1 cellular context compared by ENCODE assay signal in the genomic region with DNA sequence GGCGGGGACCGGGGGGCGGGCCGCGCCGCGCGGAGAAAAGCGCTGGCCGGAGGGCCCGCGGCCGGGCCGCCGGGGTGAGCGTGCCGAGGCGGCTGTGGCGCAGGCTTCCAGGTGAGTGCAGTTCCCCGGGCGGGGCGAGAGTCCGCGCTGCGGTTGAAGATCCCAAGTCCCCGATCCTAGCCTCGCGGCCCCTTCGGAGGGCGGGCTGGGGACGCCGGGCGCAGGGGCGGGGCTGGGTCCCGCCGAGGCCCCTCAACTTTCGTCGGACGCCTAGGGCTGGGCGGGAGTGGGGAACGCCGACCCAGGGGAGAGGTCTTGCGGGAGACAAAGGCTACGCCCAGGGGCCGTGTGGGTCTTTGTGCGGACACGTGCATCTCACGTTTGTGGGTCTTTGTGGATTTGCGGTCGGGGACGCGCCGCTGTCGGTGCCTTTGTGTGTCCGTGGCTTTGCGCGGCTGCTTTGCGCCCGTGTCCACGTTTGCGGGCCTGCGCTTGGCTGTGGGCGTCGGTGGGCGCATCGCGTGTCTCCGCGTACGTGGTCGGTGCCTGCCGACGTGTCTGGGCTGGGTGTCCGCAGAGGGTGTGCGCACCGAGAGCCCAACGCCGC.
TF ChIP-seq lines count a peak whose summit lies in the region.

A gene with protein sequence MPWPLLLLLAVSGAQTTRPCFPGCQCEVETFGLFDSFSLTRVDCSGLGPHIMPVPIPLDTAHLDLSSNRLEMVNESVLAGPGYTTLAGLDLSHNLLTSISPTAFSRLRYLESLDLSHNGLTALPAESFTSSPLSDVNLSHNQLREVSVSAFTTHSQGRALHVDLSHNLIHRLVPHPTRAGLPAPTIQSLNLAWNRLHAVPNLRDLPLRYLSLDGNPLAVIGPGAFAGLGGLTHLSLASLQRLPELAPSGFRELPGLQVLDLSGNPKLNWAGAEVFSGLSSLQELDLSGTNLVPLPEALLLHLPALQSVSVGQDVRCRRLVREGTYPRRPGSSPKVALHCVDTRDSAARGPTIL (plus strand): TSS at position 63 of the 607 bp plus-strand sequence. CDS start 12,261 bp downstream, outside the sequence.

TF ChIP-seq in HepG2, 621 proteins besides CTCF, POLR2A, EP300 and RAD21 (continued from another document and continues in another):
- TF ChIP-seq, protein P1, sequence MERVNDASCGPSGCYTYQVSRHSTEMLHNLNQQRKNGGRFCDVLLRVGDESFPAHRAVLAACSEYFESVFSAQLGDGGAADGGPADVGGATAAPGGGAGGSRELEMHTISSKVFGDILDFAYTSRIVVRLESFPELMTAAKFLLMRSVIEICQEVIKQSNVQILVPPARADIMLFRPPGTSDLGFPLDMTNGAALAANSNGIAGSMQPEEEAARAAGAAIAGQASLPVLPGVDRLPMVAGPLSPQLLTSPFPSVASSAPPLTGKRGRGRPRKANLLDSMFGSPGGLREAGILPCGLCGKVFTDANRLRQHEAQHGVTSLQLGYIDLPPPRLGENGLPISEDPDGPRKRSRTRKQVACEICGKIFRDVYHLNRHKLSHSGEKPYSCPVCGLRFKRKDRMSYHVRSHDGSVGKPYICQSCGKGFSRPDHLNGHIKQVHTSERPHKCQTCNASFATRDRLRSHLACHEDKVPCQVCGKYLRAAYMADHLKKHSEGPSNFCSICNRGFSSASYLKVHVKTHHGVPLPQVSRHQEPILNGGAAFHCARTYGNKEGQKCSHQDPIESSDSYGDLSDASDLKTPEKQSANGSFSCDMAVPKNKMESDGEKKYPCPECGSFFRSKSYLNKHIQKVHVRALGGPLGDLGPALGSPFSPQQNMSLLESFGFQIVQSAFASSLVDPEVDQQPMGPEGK (CRISPR knock-in tag; IDR thresholded peaks at IDR 0.05), result no peak
- TF ChIP-seq, protein P2, sequence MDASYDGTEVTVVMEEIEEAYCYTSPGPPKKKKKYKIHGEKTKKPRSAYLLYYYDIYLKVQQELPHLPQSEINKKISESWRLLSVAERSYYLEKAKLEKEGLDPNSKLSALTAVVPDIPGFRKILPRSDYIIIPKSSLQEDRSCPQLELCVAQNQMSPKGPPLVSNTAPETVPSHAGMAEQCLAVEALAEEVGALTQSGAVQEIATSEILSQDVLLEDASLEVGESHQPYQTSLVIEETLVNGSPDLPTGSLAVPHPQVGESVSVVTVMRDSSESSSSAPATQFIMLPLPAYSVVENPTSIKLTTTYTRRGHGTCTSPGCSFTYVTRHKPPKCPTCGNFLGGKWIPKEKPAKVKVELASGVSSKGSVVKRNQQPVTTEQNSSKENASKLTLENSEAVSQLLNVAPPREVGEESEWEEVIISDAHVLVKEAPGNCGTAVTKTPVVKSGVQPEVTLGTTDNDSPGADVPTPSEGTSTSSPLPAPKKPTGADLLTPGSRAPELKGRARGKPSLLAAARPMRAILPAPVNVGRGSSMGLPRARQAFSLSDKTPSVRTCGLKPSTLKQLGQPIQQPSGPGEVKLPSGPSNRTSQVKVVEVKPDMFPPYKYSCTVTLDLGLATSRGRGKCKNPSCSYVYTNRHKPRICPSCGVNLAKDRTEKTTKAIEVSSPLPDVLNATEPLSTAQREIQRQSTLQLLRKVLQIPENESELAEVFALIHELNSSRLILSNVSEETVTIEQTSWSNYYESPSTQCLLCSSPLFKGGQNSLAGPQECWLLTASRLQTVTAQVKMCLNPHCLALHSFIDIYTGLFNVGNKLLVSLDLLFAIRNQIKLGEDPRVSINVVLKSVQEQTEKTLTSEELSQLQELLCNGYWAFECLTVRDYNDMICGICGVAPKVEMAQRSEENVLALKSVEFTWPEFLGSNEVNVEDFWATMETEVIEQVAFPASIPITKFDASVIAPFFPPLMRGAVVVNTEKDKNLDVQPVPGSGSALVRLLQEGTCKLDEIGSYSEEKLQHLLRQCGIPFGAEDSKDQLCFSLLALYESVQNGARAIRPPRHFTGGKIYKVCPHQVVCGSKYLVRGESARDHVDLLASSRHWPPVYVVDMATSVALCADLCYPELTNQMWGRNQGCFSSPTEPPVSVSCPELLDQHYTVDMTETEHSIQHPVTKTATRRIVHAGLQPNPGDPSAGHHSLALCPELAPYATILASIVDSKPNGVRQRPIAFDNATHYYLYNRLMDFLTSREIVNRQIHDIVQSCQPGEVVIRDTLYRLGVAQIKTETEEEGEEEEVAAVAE (CRISPR knock-in tag; IDR thresholded peaks at IDR 0.05; ENCODE audit: borderline replicate concordance), result no peak
- no peak for TF ChIP-seq NPAS2 (CRISPR knock-in tag; IDR thresholded peaks at IDR 0.05; ENCODE audit: borderline replicate concordance)
- TF ChIP-seq, protein P3, sequence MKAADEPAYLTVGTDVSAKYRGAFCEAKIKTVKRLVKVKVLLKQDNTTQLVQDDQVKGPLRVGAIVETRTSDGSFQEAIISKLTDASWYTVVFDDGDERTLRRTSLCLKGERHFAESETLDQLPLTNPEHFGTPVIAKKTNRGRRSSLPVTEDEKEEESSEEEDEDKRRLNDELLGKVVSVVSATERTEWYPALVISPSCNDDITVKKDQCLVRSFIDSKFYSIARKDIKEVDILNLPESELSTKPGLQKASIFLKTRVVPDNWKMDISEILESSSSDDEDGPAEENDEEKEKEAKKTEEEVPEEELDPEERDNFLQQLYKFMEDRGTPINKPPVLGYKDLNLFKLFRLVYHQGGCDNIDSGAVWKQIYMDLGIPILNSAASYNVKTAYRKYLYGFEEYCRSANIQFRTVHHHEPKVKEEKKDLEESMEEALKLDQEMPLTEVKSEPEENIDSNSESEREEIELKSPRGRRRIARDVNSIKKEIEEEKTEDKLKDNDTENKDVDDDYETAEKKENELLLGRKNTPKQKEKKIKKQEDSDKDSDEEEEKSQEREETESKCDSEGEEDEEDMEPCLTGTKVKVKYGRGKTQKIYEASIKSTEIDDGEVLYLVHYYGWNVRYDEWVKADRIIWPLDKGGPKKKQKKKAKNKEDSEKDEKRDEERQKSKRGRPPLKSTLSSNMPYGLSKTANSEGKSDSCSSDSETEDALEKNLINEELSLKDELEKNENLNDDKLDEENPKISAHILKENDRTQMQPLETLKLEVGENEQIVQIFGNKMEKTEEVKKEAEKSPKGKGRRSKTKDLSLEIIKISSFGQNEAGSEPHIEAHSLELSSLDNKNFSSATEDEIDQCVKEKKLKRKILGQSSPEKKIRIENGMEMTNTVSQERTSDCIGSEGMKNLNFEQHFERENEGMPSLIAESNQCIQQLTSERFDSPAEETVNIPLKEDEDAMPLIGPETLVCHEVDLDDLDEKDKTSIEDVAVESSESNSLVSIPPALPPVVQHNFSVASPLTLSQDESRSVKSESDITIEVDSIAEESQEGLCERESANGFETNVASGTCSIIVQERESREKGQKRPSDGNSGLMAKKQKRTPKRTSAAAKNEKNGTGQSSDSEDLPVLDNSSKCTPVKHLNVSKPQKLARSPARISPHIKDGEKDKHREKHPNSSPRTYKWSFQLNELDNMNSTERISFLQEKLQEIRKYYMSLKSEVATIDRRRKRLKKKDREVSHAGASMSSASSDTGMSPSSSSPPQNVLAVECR (CRISPR knock-in tag; IDR thresholded peaks at IDR 0.05; ENCODE audit: borderline replicate concordance), result no peak; the same call in 1 of the 2 replicates
- TF ChIP-seq, protein P4, sequence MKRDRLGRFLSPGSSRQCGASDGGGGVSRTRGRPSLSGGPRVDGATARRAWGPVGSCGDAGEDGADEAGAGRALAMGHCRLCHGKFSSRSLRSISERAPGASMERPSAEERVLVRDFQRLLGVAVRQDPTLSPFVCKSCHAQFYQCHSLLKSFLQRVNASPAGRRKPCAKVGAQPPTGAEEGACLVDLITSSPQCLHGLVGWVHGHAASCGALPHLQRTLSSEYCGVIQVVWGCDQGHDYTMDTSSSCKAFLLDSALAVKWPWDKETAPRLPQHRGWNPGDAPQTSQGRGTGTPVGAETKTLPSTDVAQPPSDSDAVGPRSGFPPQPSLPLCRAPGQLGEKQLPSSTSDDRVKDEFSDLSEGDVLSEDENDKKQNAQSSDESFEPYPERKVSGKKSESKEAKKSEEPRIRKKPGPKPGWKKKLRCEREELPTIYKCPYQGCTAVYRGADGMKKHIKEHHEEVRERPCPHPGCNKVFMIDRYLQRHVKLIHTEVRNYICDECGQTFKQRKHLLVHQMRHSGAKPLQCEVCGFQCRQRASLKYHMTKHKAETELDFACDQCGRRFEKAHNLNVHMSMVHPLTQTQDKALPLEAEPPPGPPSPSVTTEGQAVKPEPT (CRISPR knock-in tag; IDR thresholded peaks at IDR 0.05; ENCODE audit: low read depth), result no peak
- TF ChIP-seq, protein P5, sequence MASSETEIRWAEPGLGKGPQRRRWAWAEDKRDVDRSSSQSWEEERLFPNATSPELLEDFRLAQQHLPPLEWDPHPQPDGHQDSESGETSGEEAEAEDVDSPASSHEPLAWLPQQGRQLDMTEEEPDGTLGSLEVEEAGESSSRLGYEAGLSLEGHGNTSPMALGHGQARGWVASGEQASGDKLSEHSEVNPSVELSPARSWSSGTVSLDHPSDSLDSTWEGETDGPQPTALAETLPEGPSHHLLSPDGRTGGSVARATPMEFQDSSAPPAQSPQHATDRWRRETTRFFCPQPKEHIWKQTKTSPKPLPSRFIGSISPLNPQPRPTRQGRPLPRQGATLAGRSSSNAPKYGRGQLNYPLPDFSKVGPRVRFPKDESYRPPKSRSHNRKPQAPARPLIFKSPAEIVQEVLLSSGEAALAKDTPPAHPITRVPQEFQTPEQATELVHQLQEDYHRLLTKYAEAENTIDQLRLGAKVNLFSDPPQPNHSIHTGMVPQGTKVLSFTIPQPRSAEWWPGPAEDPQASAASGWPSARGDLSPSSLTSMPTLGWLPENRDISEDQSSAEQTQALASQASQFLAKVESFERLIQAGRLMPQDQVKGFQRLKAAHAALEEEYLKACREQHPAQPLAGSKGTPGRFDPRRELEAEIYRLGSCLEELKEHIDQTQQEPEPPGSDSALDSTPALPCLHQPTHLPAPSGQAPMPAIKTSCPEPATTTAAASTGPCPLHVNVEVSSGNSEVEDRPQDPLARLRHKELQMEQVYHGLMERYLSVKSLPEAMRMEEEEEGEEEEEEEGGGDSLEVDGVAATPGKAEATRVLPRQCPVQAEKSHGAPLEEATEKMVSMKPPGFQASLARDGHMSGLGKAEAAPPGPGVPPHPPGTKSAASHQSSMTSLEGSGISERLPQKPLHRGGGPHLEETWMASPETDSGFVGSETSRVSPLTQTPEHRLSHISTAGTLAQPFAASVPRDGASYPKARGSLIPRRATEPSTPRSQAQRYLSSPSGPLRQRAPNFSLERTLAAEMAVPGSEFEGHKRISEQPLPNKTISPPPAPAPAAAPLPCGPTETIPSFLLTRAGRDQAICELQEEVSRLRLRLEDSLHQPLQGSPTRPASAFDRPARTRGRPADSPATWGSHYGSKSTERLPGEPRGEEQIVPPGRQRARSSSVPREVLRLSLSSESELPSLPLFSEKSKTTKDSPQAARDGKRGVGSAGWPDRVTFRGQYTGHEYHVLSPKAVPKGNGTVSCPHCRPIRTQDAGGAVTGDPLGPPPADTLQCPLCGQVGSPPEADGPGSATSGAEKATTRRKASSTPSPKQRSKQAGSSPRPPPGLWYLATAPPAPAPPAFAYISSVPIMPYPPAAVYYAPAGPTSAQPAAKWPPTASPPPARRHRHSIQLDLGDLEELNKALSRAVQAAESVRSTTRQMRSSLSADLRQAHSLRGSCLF (CRISPR knock-in tag; IDR thresholded peaks at IDR 0.05; ENCODE audit: borderline replicate concordance), result no peak
- TF ChIP-seq RORA (CRISPR knock-in tag; IDR thresholded peaks at IDR 0.05), result no peak
- TF ChIP-seq, protein P6, sequence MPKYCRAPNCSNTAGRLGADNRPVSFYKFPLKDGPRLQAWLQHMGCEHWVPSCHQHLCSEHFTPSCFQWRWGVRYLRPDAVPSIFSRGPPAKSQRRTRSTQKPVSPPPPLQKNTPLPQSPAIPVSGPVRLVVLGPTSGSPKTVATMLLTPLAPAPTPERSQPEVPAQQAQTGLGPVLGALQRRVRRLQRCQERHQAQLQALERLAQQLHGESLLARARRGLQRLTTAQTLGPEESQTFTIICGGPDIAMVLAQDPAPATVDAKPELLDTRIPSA (CRISPR knock-in tag; IDR thresholded peaks at IDR 0.05; ENCODE audit: borderline replicate concordance), result no peak
- no peak for TF ChIP-seq MIER2 (CRISPR knock-in tag; IDR thresholded peaks at IDR 0.05)
- TF ChIP-seq ZNF296 (CRISPR knock-in tag; conservative IDR thresholded peaks at IDR 0.05), result no peak
- TF ChIP-seq HHEX (CRISPR knock-in tag; IDR thresholded peaks at IDR 0.05), result no peak
- TF ChIP-seq ATAD3A (CRISPR knock-in tag; IDR thresholded peaks at IDR 0.05), result no peak
- TF ChIP-seq, protein P7, sequence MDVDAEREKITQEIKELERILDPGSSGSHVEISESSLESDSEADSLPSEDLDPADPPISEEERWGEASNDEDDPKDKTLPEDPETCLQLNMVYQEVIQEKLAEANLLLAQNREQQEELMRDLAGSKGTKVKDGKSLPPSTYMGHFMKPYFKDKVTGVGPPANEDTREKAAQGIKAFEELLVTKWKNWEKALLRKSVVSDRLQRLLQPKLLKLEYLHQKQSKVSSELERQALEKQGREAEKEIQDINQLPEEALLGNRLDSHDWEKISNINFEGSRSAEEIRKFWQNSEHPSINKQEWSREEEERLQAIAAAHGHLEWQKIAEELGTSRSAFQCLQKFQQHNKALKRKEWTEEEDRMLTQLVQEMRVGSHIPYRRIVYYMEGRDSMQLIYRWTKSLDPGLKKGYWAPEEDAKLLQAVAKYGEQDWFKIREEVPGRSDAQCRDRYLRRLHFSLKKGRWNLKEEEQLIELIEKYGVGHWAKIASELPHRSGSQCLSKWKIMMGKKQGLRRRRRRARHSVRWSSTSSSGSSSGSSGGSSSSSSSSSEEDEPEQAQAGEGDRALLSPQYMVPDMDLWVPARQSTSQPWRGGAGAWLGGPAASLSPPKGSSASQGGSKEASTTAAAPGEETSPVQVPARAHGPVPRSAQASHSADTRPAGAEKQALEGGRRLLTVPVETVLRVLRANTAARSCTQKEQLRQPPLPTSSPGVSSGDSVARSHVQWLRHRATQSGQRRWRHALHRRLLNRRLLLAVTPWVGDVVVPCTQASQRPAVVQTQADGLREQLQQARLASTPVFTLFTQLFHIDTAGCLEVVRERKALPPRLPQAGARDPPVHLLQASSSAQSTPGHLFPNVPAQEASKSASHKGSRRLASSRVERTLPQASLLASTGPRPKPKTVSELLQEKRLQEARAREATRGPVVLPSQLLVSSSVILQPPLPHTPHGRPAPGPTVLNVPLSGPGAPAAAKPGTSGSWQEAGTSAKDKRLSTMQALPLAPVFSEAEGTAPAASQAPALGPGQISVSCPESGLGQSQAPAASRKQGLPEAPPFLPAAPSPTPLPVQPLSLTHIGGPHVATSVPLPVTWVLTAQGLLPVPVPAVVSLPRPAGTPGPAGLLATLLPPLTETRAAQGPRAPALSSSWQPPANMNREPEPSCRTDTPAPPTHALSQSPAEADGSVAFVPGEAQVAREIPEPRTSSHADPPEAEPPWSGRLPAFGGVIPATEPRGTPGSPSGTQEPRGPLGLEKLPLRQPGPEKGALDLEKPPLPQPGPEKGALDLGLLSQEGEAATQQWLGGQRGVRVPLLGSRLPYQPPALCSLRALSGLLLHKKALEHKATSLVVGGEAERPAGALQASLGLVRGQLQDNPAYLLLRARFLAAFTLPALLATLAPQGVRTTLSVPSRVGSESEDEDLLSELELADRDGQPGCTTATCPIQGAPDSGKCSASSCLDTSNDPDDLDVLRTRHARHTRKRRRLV (CRISPR knock-in tag; IDR thresholded peaks at IDR 0.05), result peak; percentile 76
- TF ChIP-seq KDM5A (IDR thresholded peaks at IDR 0.05; ENCODE audit: borderline replicate concordance, low read length), result no peak
- TF ChIP-seq HNRNPK (IDR thresholded peaks at IDR 0.05; ENCODE audit: low read depth, low read length, poor library complexity, severe bottlenecking), result peak; percentile 71
- TF ChIP-seq SIX1 (CRISPR knock-in tag; IDR thresholded peaks at IDR 0.05; ENCODE audit: borderline replicate concordance), result no peak
- TF ChIP-seq SRY (CRISPR knock-in tag; IDR thresholded peaks at IDR 0.05), result no peak
- no peak for TF ChIP-seq ZNF713 (CRISPR knock-in tag; IDR thresholded peaks at IDR 0.05)
